In the genomic region with DNA sequence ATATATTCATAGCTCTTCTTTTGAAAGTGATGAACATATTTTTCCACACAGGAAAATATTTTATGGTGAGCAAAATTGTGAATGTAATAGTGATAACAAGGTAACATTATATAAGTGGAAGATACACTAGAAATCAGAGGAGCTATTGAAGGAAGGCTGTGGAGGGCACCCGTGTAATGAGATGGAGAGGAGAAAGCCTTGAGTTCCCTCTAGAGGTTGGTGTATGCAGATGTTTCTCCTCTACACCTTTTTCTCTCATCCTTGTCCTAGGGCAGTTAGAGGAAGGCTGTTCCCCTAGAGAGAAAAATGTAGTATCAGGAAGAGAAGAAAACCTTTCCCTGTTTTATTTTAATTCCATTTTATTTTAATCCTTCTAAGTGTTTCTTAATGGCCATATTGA, we compare ENCODE assay signal across 14 cellular contexts. TPM values are rescaled to one million over a fixed set of nuclear protein-coding genes. Genes with fewer than 3 reads are reported as not detected.
A peak's percentile ranks its signal among the peaks of the same experiment; 100 is the strongest.
DNase-seq lines count a peak whose midpoint lies in the region; ATAC-seq, FAIRE-seq and TF ChIP-seq lines count a peak whose summit lies in the region.
"Had no signal": no experiment of that assay in that cellular context is flagged by ENCODE, and none has a peak within 500 bp of the region (broad histone marks: within the 10 kb centered on the region; RNA-seq: fewer than 3 reads in every experiment).

No MANE protein-coding gene starts in this region.

- FAIRE-seq in HepG2 (lab: Jason Lieb, UNC), result no peak
- no peak for FAIRE-seq in urothelium cell line (lab: Jason Lieb, UNC)
- FAIRE-seq: GM12892 had no signal

- H3K27me3 ChIP-seq in liver (ENCODE audit: control insufficient read depth in 4 of 4, insufficient read depth in 4 of 4, low read length in 3 of 4) (no peaks in the 10 kb centered on the region), HepG2 (ENCODE audit: control insufficient read depth in 1 of 2, insufficient read depth in 2 of 2, low read length in 2 of 2) (no peaks in the 10 kb centered on the region), hepatocyte (no peaks in the 10 kb centered on the region), vagina (no peaks in the 10 kb centered on the region)
- H3K27me3 ChIP-seq: BLaER1, heart left ventricle had no signal

- CTCF ChIA-PET in HepG2 (lab: Yijun Ruan, JAX; ENCODE audit: low intra/inter-chr PET ratio, low total read pairs), result no interaction called here

- WGBS in liver, result 5% methylated on average over 1 of the region's 1 CpG
- WGBS in HepG2 (ENCODE audit: low lambda C conversion rate), result 4% methylated on average over 1 of the region's 1 CpG
- 6% methylated on average over 1 of the region's 1 CpG for WGBS in hepatocyte (ENCODE audit: low lambda C conversion rate, missing lambda C conversion rate)

- H3K9ac ChIP-seq in liver (ENCODE audit: low read depth in 1 of 2, low read length in 2 of 2) (no peak overlapping the region), HepG2 (ENCODE audit: insufficient read depth, low read depth, low read length) (no peak overlapping the region)
- H3K9ac ChIP-seq: BLaER1 had no signal

- H3K4me3 ChIP-seq in liver (ENCODE audit: low read depth in 1 of 3, low read length in 3 of 3) (no peak overlapping the region), HepG2 (replicated peaks in 1 of 3; ENCODE audit: insufficient read depth in 1 of 3, low read depth in 2 of 3, low read length in 3 of 3) (no peak overlapping the region), hepatocyte (no peak overlapping the region), vagina (no peak overlapping the region)
- H3K4me3 ChIP-seq: BLaER1, heart left ventricle, PC-9 had no signal

- H3K4me1 ChIP-seq in liver (ENCODE audit: control insufficient read depth in 4 of 4, insufficient read depth in 4 of 4, low read length in 3 of 4), result no peaks in the 10 kb centered on the region
- H3K4me1 ChIP-seq in HepG2 (ENCODE audit: insufficient read depth, low read length), result no peaks in the 10 kb centered on the region
- no peaks in the 10 kb centered on the region for H3K4me1 ChIP-seq in hepatocyte (ENCODE audit: insufficient read depth)
- no peaks in the 10 kb centered on the region for H3K4me1 ChIP-seq in vagina
- H3K4me1 ChIP-seq: BLaER1, heart left ventricle had no signal

- H4K20me1 ChIP-seq in HepG2 (ENCODE audit: insufficient read depth, low read length) (no peaks in the 10 kb centered on the region), hepatocyte (ENCODE audit: insufficient read depth, poor library complexity, severe bottlenecking) (no peaks in the 10 kb centered on the region)
- H4K20me1 ChIP-seq: BLaER1 had no signal

- no peaks in the 10 kb centered on the region for H3K36me3 ChIP-seq in liver (ENCODE audit: control insufficient read depth in 4 of 4, insufficient read depth in 3 of 4, low read depth in 1 of 4, low read length in 3 of 4)
- no peaks in the 10 kb centered on the region for H3K36me3 ChIP-seq in HepG2 (replicated peaks in 1 of 2; ENCODE audit: control insufficient read depth in 1 of 2, insufficient read depth in 2 of 2, low read length in 2 of 2)
- H3K36me3 ChIP-seq in hepatocyte (replicated peaks; ENCODE audit: insufficient read depth, low read depth), result no peaks in the 10 kb centered on the region
- no peaks in the 10 kb centered on the region for H3K36me3 ChIP-seq in vagina
- H3K36me3 ChIP-seq: BLaER1, heart left ventricle had no signal

- BruUV-seq in HepG2 (replicated peaks; lab: Mats Ljungman, UMichigan), result no TSS peak

- TF ChIP-seq RAD21 in liver (IDR thresholded peaks at IDR 0.05), result peak; percentile 31
- no peak for TF ChIP-seq RAD21 in HepG2 (CRISPR knock-in tag; IDR thresholded peaks at IDR 0.05)

- TF ChIP-seq POLR2A in HepG2 (IDR thresholded peaks at IDR 0.05; ENCODE audit: insufficient read depth in 1 of 2, low read depth in 2 of 2, low read length in 2 of 2), result no peak
- TF ChIP-seq POLR2A in vagina (IDR thresholded peaks at IDR 0.05), result no peak

- H3K79me2 ChIP-seq in HepG2 (ENCODE audit: insufficient read depth, low read length) (no peaks in the 10 kb centered on the region), hepatocyte (no peaks in the 10 kb centered on the region)

- DNase-seq in HepG2 (ENCODE audit: low spot score) (no peak), NCI-H82 treated with DMSO at 0.1 percent for 48 hours (lab: John Stamatoyannopoulos, UW; ENCODE audit: unreplicated experiment) (peak; percentile 55), hepatocyte (ENCODE audit: low spot score) (peak; percentile 48), urothelium cell line (ENCODE audit: low spot score) (peak; percentile 50), NCI-H226 (no peak), vagina (ENCODE audit: extremely low spot score in 2 of 2) (no peak), cerebellum (ENCODE audit: low spot score) (no peak)
- DNase-seq: effector CD4-positive, alpha-beta T cell; heart left ventricle; PC-9 had no signal

- no peak for TF ChIP-seq EP300 in HepG2 (IDR thresholded peaks at IDR 0.05; ENCODE audit: low read depth in 2 of 2, low read length in 2 of 2)
- no peak for TF ChIP-seq EP300 in HepG2 (CRISPR knock-in tag; IDR thresholded peaks at IDR 0.05; ENCODE audit: borderline replicate concordance)

- no peak overlapping the region for H2AFZ ChIP-seq in HepG2 (ENCODE audit: low read length)
- H2AFZ ChIP-seq in hepatocyte, result no peak overlapping the region
- H2AFZ ChIP-seq: PC-9 had no signal

- in situ Hi-C loops in HepG2 (cut with HindIII; ENCODE audit: extremely low pct_ligation_motif_present, low pct_unique_long_range_greater_than_20kb), result no loop called here

- H3K9me3 ChIP-seq in liver (ENCODE audit: control insufficient read depth in 4 of 4, low read length in 3 of 4), result no peaks in the 10 kb centered on the region
- peaks cover 79% of the 10 kb centered on the region for H3K9me3 ChIP-seq in HepG2 (ENCODE audit: low read length)
- H3K9me3 ChIP-seq in hepatocyte (ENCODE audit: low read depth), result no peaks in the 10 kb centered on the region
- H3K9me3 ChIP-seq in vagina, result no peaks in the 10 kb centered on the region
- H3K9me3 ChIP-seq: BLaER1 had no signal

- H3K27ac ChIP-seq in liver (ENCODE audit: low read depth in 1 of 2, low read length in 2 of 2), result no peak overlapping the region
- H3K27ac ChIP-seq in HepG2 (ENCODE audit: extremely low read length, insufficient read depth, low read length), result no peak overlapping the region
- H3K27ac ChIP-seq in hepatocyte, result no peak overlapping the region
- no peak overlapping the region for H3K27ac ChIP-seq in vagina
- H3K27ac ChIP-seq: BLaER1, heart left ventricle, PC-9 had no signal

- POLR2A ChIA-PET in HepG2 (lab: Yijun Ruan, JAX), result no interaction called here

- H3K4me2 ChIP-seq in HepG2 (ENCODE audit: low read depth, low read length) (no peak overlapping the region), hepatocyte (no peak overlapping the region)
- H3K4me2 ChIP-seq: BLaER1, PC-9 had no signal

- no peak for ATAC-seq in HepG2
- ATAC-seq: heart left ventricle had no signal

- no peak for TF ChIP-seq CTCF in liver (IDR thresholded peaks at IDR 0.05; ENCODE audit: low read depth, low read length, missing input control)
- TF ChIP-seq CTCF in HepG2 (CRISPR knock-in tag; IDR thresholded peaks at IDR 0.05), result no peak
- TF ChIP-seq CTCF in hepatocyte (IDR thresholded peaks at IDR 0.05; ENCODE audit: poor library complexity), result peak; percentile 52
- TF ChIP-seq CTCF in vagina (IDR thresholded peaks at IDR 0.05), result no peak

- no peaks in the 10 kb centered on the region for H3K9me2 ChIP-seq in hepatocyte (replicated peaks; ENCODE audit: insufficient read depth)

- intact Hi-C loops in HepG2 (cut with micrococcal nuclease; ENCODE audit: unreplicated experiment), result no loop called here
- intact Hi-C loops in vagina (cut with DNase I), result no loop called here

TF ChIP-seq in liver, 16 proteins besides CTCF, POLR2A, EP300 and RAD21 (continues in another document):
- TF ChIP-seq SP1 (IDR thresholded peaks at IDR 0.05), result no peak
- no peak for TF ChIP-seq EGR1 (IDR thresholded peaks at IDR 0.05; ENCODE audit: low read depth in 2 of 2)
- no peak for TF ChIP-seq HNF4A (conservative IDR thresholded peaks at IDR 0.05)
- no peak for TF ChIP-seq GABPA (IDR thresholded peaks at IDR 0.05 in 1 of 2, conservative IDR thresholded peaks at IDR 0.05 in 1 of 2)

RNA-seq across cellular contexts. Expression of a gene that starts 54.6 kb away (rescaled TPM):
- total RNA-seq in liver, result 1 to 10 TPM in 1 of 2 donors, under 1 TPM in 1; 0.50 to 3.7 TPM
- under 1 TPM; 0.24 to 0.27 TPM for polyA plus RNA-seq in liver
- total RNA-seq in HepG2 (2016; rRNA removed; fragmentation: Illumina TruSeq; extraction: Trizol), result not detected in 2 replicates
- not detected in 2 replicates for total RNA-seq in HepG2 (2016; cell fraction: cytosol; rRNA removed; fragmentation: Illumina TruSeq; extraction: Trizol; ENCODE audit: low read depth)
- total RNA-seq in HepG2 (2016; cell fraction: insoluble cytoplasmic fraction; rRNA removed; fragmentation: Illumina TruSeq; extraction: Trizol), result not detected in 2 replicates
- total RNA-seq in HepG2 (2016; cell fraction: membrane; rRNA removed; fragmentation: Illumina TruSeq; extraction: Trizol), result not detected in 2 replicates
- total RNA-seq in HepG2 (2016; cell fraction: nucleus; rRNA removed; fragmentation: Illumina TruSeq; extraction: Trizol), result not detected in 2 replicates
- not detected in 2 replicates for polyA plus RNA-seq in HepG2 (2011; rRNA removed)
- polyA plus RNA-seq in HepG2 (2011; cell fraction: cytosol; rRNA removed), result not detected in 2 replicates
- polyA plus RNA-seq in HepG2 (2011; cell fraction: nucleus; rRNA removed), result not detected in 2 replicates
- polyA plus RNA-seq in HepG2 (2012), result not detected in 2 replicates
- not detected in 2 replicates for polyA plus RNA-seq in HepG2 (2016; cell fraction: cytosol; fragmentation: Illumina TruSeq; extraction: Trizol; ENCODE audit: low read depth)
- polyA plus RNA-seq in HepG2 (2016; cell fraction: insoluble cytoplasmic fraction; fragmentation: Illumina TruSeq; extraction: Trizol; ENCODE audit: low read depth), result not detected in 2 replicates
- polyA plus RNA-seq in HepG2 (2016; cell fraction: membrane; fragmentation: Illumina TruSeq; extraction: Trizol; ENCODE audit: low read depth), result not detected in 2 replicates
- not detected in 2 replicates for polyA plus RNA-seq in HepG2 (2016; cell fraction: nucleus; fragmentation: Illumina TruSeq; extraction: Trizol; ENCODE audit: insufficient read depth, low read depth)
- polyA minus RNA-seq in HepG2 (2011; rRNA and poly(A)+ RNA removed; ENCODE audit: low replicate concordance), result not detected in 2 replicates
- not detected in 2 replicates for polyA minus RNA-seq in HepG2 (2011; cell fraction: cytosol; rRNA and poly(A)+ RNA removed)
- polyA minus RNA-seq in HepG2 (2011; cell fraction: nucleus; rRNA and poly(A)+ RNA removed), result not detected in 2 replicates
- 0.57 and 0.72 TPM in 2 replicates for total RNA-seq in hepatocyte
- 2.0 and 3.4 TPM in 2 replicates for polyA plus RNA-seq in hepatocyte
- not detected for total RNA-seq in vagina
- total RNA-seq in cerebellum, result 27.1 TPM
- total RNA-seq: naive thymus-derived CD8-positive, alpha-beta T cell; PC-9 had no signal
- polyA plus RNA-seq: naive thymus-derived CD8-positive, alpha-beta T cell had no signal

Comparison
In these comparisons a context has a peak if more than half of its experiments do, and no peak if none do; other contexts are left out.
1. DNase-seq: peak in NCI-H82 treated with DMSO at 0.1 percent for 48 hours (single experiment), hepatocyte (single experiment) and urothelium cell line (single experiment); none in HepG2 (single experiment), NCI-H226 (single experiment), vagina (0 of 2) and cerebellum (single experiment).